Comparison of ENCODE assay signal across 8 cellular contexts in the genomic region with DNA sequence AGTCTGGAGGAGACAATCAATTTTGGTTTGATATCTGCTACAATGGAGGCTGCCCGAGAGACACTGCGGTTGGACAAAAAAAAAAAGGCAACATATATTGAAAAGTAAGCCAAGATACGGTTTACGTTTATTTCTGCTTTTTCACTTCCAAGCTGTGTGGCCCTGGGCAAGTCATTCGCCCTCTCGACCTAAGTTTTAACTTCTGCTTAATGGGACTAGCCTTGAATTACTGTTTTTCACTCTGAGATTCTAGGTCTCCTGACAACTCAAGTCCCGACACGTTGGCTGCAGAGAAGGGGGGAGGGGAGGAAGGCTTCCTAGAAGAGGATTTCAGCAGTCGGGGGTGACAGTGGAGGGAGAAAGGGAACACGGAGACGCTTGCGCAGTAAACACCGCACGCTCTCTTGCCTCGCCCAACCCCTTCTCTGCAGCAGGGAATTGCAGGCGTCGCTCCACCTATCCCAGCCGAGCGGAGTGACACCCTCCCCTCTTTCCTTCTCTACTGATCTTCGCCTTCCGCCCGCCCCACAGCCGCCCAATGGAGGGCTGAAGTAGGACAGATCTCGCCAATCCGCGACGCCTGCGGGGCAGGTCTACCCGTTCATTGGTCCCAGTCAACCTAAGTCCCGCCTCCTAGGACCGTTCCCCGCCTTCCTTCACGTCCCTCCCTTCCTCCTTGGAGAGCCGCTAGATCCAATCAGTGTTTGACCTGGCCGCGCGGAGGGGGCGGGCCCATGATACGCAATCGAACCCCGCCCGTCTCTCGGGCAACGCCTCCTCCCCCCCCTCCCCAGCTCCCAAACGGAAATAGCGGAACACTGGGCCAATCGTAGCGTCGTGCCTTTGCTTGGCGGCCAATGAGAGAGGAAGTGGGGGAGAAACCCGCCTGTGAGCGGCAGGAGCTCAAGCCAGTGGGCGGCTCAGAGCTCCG. TPM values are rescaled to one million over a fixed set of nuclear protein-coding genes. Genes with fewer than 3 reads are reported as not detected.
DNase-seq lines count a peak whose midpoint lies in the region; ATAC-seq and TF ChIP-seq lines count a peak whose summit lies in the region.

No MANE protein-coding gene starts in this region.

- peak; percentile 91 for ATAC-seq in GM21723 (IDR thresholded peaks at IDR 0.05; ENCODE audit: unreplicated experiment)
- ATAC-seq in activated T-cell treated with anti-CD3 and anti-CD28 coated beads, Interleukin-2, amount 50 U/mL, for 4 hours = peak; percentile 93

- TSS peak; percentile 98 for BruUV-seq in PC-9 (replicated peaks; lab: Mats Ljungman, UMichigan)

- peak overlapping the region; percentile 68 to 76 for H3K9ac ChIP-seq in mucosa of rectum (ENCODE audit: low read depth in 1 of 2, low read length in 2 of 2)

- H3K36me3 ChIP-seq in PC-9 (ENCODE audit: low read depth) = no peaks in the 10 kb centered on the region
- peaks cover 0 to 2% of the 10 kb centered on the region in 2 donors for H3K36me3 ChIP-seq in esophagus (ENCODE audit: control insufficient read depth in 2 of 2, insufficient read depth in 2 of 2, low read length in 1 of 2)
- H3K36me3 ChIP-seq in mucosa of rectum (ENCODE audit: control insufficient read depth in 2 of 2, insufficient read depth in 2 of 2, low read length in 2 of 2) = peaks cover 0 to 2% of the 10 kb centered on the region in 2 donors

- intact Hi-C loops in PC-9 (cut with micrococcal nuclease; ENCODE audit: unreplicated experiment) = loop anchor here (1.0 to 5.0 kb wide), 3 partner anchors 47 to 111 kb away; partner anchors contain the start of genes AKT1S1, FUZ, PRMT1 and TBC1D17

- H3K4me3 ChIP-seq in PC-9 (peak overlapping the region; percentile 59), esophagus (ENCODE audit: low read depth in 1 of 2, low read length in 2 of 2) (peak overlapping the region; percentile 34 to 71), mucosa of rectum (ENCODE audit: low read length in 2 of 2) (peak overlapping the region; percentile 75 to 89)

- POLR2A ChIA-PET in PC-9 (lab: Charles Lee; ENCODE audit: unreplicated experiment) = interaction anchor here (0.5 to 1.6 kb wide), 13 partner anchors 27 to 1493 kb away, joined by 3 to 16 read pairs (median 7); partner anchors contain the start of genes PTOV1 and RRAS

- peaks cover 3% of the 10 kb centered on the region for H3K36me3 Mint-ChIP-seq in activated T-cell treated with anti-CD3 and anti-CD28 coated beads, Interleukin-2, amount 50 U/mL, for 4 hours (ENCODE audit: insufficient read depth)

- CTCF ChIA-PET in PC-9 (lab: Charles Lee) = interaction anchor here (0.5 to 1.2 kb wide), 5 partner anchors 11 to 425 kb away, joined by 3 to 18 read pairs (median 4); partner anchors contain the start of gene FUZ

- no peaks in the 10 kb centered on the region for H3K9me3 ChIP-seq in PC-9 (ENCODE audit: insufficient read depth, low read depth)
- H3K9me3 ChIP-seq in esophagus (ENCODE audit: control insufficient read depth in 2 of 2, insufficient read depth in 1 of 2, low read depth in 1 of 2, low read length in 1 of 2) = no peaks in the 10 kb centered on the region
- H3K9me3 ChIP-seq in mucosa of rectum (ENCODE audit: control insufficient read depth in 2 of 2, low read length in 2 of 2) = no peaks in the 10 kb centered on the region

- H3K4me1 ChIP-seq in PC-9 (replicated peaks; ENCODE audit: insufficient read depth) (peaks cover 17% of the 10 kb centered on the region), esophagus (ENCODE audit: control insufficient read depth in 2 of 2, insufficient read depth in 2 of 2, low read length in 1 of 2) (peaks cover 6 to 13% of the 10 kb centered on the region in 2 donors), mucosa of rectum (ENCODE audit: control insufficient read depth in 2 of 2, insufficient read depth in 2 of 2, low read length in 2 of 2) (peaks cover 20% of the 10 kb centered on the region in 2 donors)

- no peaks in the 10 kb centered on the region for H3K9me3 Mint-ChIP-seq in activated T-cell treated with anti-CD3 and anti-CD28 coated beads, Interleukin-2, amount 50 U/mL, for 4 hours

- H3K4me3 Mint-ChIP-seq in activated T-cell treated with anti-CD3 and anti-CD28 coated beads, Interleukin-2, amount 50 U/mL, for 4 hours = peak overlapping the region; percentile 95

- H3K27ac ChIP-seq in PC-9 (peak overlapping the region; percentile 88), esophagus (ENCODE audit: low read depth in 2 of 2, low read length in 1 of 2) (peak overlapping the region; percentile 97), mucosa of rectum (ENCODE audit: low read depth in 2 of 2, low read length in 2 of 2) (peak overlapping the region; percentile 88 to 92)

- peaks cover 13% of the 10 kb centered on the region for H3F3A ChIP-seq in PC-9 (ENCODE audit: insufficient read depth, low read depth)

- H3K27me3 ChIP-seq in PC-9 (ENCODE audit: insufficient read depth, low read depth) (no peaks in the 10 kb centered on the region), esophagus (ENCODE audit: control insufficient read depth in 1 of 2, insufficient read depth in 2 of 2, low read length in 2 of 2) (no peaks in the 10 kb centered on the region), mucosa of rectum (ENCODE audit: control insufficient read depth in 2 of 2, insufficient read depth in 2 of 2, low read length in 2 of 2) (no peaks in the 10 kb centered on the region)

- H3K4me1 Mint-ChIP-seq in activated T-cell treated with anti-CD3 and anti-CD28 coated beads, Interleukin-2, amount 50 U/mL, for 4 hours (ENCODE audit: low read depth) = peaks cover 27% of the 10 kb centered on the region

- in situ Hi-C loops in KBM-7 (cut with MboI; ENCODE audit: low pct_unique_long_range_greater_than_20kb, low sequenced_read_pairs) = no loop called here

- 0 out of 2 replicates have a peak, but pooled peaks cover 5% of the 10 kb centered on the region for H4K20me1 ChIP-seq in PC-9 (ENCODE audit: insufficient read depth)

- TF ChIP-seq CTCF in PC-9 (conservative IDR thresholded peaks at IDR 0.05) = no peak

- DNase-seq in DMS53 treated with DMSO at 0.1 percent for 48 hours (lab: John Stamatoyannopoulos, UW; ENCODE audit: unreplicated experiment) (peak; percentile 99), KBM-7 (peak; percentile 100), PC-9 (peak; percentile 99)
- DNase-seq in activated T-cell treated with anti-CD3 and anti-CD28 coated beads, Interleukin-2, amount 50 U/mL, for 4 hours = peak; percentile 99
- peak; percentile 97 to 99 for DNase-seq in stimulated activated CD8-positive, alpha-beta memory T cell treated with anti-CD3 and anti-CD28 coated beads, Interleukin-4, amount 100 ng/mL, for 4 hours (ENCODE audit: low read depth in 2 of 2, low spot score in 1 of 2)

- peak overlapping the region; percentile 90 for H3K4me2 ChIP-seq in PC-9

- peak overlapping the region; percentile 77 for H2AFZ ChIP-seq in PC-9

- H3K79me2 ChIP-seq in PC-9 (ENCODE audit: low read depth) = peaks cover 30% of the 10 kb centered on the region

- H3K9me2 ChIP-seq in PC-9 (ENCODE audit: insufficient read depth) = no peaks in the 10 kb centered on the region

- H3K27me3 Mint-ChIP-seq in activated T-cell treated with anti-CD3 and anti-CD28 coated beads, Interleukin-2, amount 50 U/mL, for 4 hours (ENCODE audit: low read depth) = no peaks in the 10 kb centered on the region

- WGBS in esophagus, 2 donors = 1% methylated on average over 48 to 54 of the region's 54 CpGs

RNA-seq across cellular contexts. Expression of gene AP2A1, which starts 0.5 kb away (rescaled TPM):
- total RNA-seq in PC-9 (2021) = 91.8 and 95.1 TPM in 2 replicates
- 10 to 100 TPM; 63.6 to 73.6 (median 71.5) TPM for total RNA-seq in activated T-cell treated with anti-CD3 and anti-CD28 coated beads, Interleukin-2, amount 50 U/mL, for 4 hours
- 10 to 100 TPM; 37.4 to 40.7 TPM for polyA plus RNA-seq in esophagus

RNA-seq across cellular contexts. Expression of gene TSKS, which starts 3.2 kb away (rescaled TPM):
- not detected in 2 replicates for total RNA-seq in PC-9 (2021)
- total RNA-seq in activated T-cell treated with anti-CD3 and anti-CD28 coated beads, Interleukin-2, amount 50 U/mL, for 4 hours = 1 to 10 TPM in 1 of 3 donors, under 1 TPM in 1, not detected in 1; 0.40 to 1.2 TPM
- polyA plus RNA-seq in esophagus = under 1 TPM; 0.06 to 0.55 TPM

RNA-seq across cellular contexts. Expression of gene FUZ, which starts 46.8 kb away (rescaled TPM):
- 50.0 and 60.4 TPM in 2 replicates for total RNA-seq in PC-9 (2021)
- 10 to 100 TPM; 15.6 to 19.9 (median 18.5) TPM for total RNA-seq in activated T-cell treated with anti-CD3 and anti-CD28 coated beads, Interleukin-2, amount 50 U/mL, for 4 hours
- 10 to 100 TPM; 11.3 to 12.1 TPM for polyA plus RNA-seq in esophagus

RNA-seq across cellular contexts. Expression of gene MED25, which starts 51.8 kb away (rescaled TPM):
- 92.2 and 99.6 TPM in 2 replicates for total RNA-seq in PC-9 (2021)
- total RNA-seq in activated T-cell treated with anti-CD3 and anti-CD28 coated beads, Interleukin-2, amount 50 U/mL, for 4 hours = 10 to 100 TPM; 44.1 to 51.0 (median 47.2) TPM
- 10 to 100 TPM; 27.7 to 54.9 TPM for polyA plus RNA-seq in esophagus

Comparison
In these comparisons a context has a peak if more than half of its experiments do, and no peak if none do; other contexts are left out.
1. Peak in every context shown above with its lines: DNase-seq, ATAC-seq, H3K4me3 ChIP-seq and H3K27ac ChIP-seq.